Comparison of ENCODE assay signal across 9 cellular contexts in genomic region chr20:46683939-46684750, GRCh38. TPM values are rescaled to one million over a fixed set of nuclear protein-coding genes. Genes with fewer than 3 reads are reported as not detected.
DNase-seq lines count a peak whose midpoint lies in the region; TF ChIP-seq lines count a peak whose summit lies in the region.
"Had no signal": no experiment of that assay in that cellular context is flagged by ENCODE, and none has a peak within 500 bp of the region (broad histone marks: within the 10 kb centered on the region; RNA-seq: fewer than 3 reads in every experiment).

No MANE protein-coding gene starts in this region.

- WGBS in smooth muscle cell (ENCODE audit: low lambda C conversion rate), result 11% methylated on average over 23 of the region's 23 CpGs

- H3K27me3 ChIP-seq in iPS-15b (ENCODE audit: control insufficient read depth, insufficient read depth, low read length), result no peaks in the 10 kb centered on the region
- no peaks in the 10 kb centered on the region for H3K27me3 ChIP-seq in smooth muscle cell (ENCODE audit: low read depth)

- H3K4me1 Mint-ChIP-seq in HFFc6 (ENCODE audit: low read depth), result peaks cover 60% of the 10 kb centered on the region
- peaks cover 63% of the 10 kb centered on the region for H3K4me1 Mint-ChIP-seq in activated T-cell treated with anti-CD3 and anti-CD28 coated beads, Interleukin-2, amount 50 U/mL, for 24 hours (ENCODE audit: low read depth)
- H3K4me1 Mint-ChIP-seq in immature natural killer cell, result peaks cover 64 to 83% of the 10 kb centered on the region in 2 donors

- peak overlapping the region; percentile 83 for H3K4me2 ChIP-seq in smooth muscle cell

- peak overlapping the region; percentile 89 for H3K27ac Mint-ChIP-seq in HFFc6
- H3K27ac Mint-ChIP-seq in activated T-cell treated with anti-CD3 and anti-CD28 coated beads, Interleukin-2, amount 50 U/mL, for 24 hours, result no peak overlapping the region
- peak overlapping the region in 1 of 6 donors; percentile 11 for H3K27ac Mint-ChIP-seq in immature natural killer cell

- peaks cover 20% of the 10 kb centered on the region for H3F3A ChIP-seq in smooth muscle cell (ENCODE audit: low read depth)

- peak overlapping the region; percentile 25 for H2AFZ ChIP-seq in smooth muscle cell (ENCODE audit: low read depth)

- H4K20me1 ChIP-seq in smooth muscle cell (ENCODE audit: low read depth), result peaks cover 41% of the 10 kb centered on the region

- H3K4me3 Mint-ChIP-seq in HFFc6 (peak overlapping the region; percentile 86), immature natural killer cell (no peak overlapping the region)
- no peak overlapping the region for H3K4me3 Mint-ChIP-seq in activated T-cell treated with anti-CD3 and anti-CD28 coated beads, Interleukin-2, amount 50 U/mL, for 24 hours

- H3K9me3 Mint-ChIP-seq in HFFc6, result no peaks in the 10 kb centered on the region
- no peaks in the 10 kb centered on the region for H3K9me3 Mint-ChIP-seq in activated T-cell treated with anti-CD3 and anti-CD28 coated beads, Interleukin-2, amount 50 U/mL, for 24 hours
- peaks cover 0 to 2% (median 0%) of the 10 kb centered on the region in 6 donors for H3K9me3 Mint-ChIP-seq in immature natural killer cell

- H3K4me3 ChIP-seq in iPS-15b (ENCODE audit: low read depth, low read length) (peak overlapping the region; percentile 92), smooth muscle cell (peak overlapping the region; percentile 53)

- H3K27me3 Mint-ChIP-seq in HFFc6 (ENCODE audit: insufficient read depth) (peaks cover 4% of the 10 kb centered on the region), immature natural killer cell (ENCODE audit: low read depth in 3 of 3) (peaks cover 0 to 2% (median 0%) of the 10 kb centered on the region in 3 donors)
- H3K27me3 Mint-ChIP-seq in activated T-cell treated with anti-CD3 and anti-CD28 coated beads, Interleukin-2, amount 50 U/mL, for 24 hours, result no peaks in the 10 kb centered on the region

- H3K36me3 Mint-ChIP-seq in HFFc6 (ENCODE audit: low read depth) (peaks cover 27% of the 10 kb centered on the region), immature natural killer cell (peaks cover 0 to 18% (median 13%) of the 10 kb centered on the region in 3 donors)
- H3K36me3 Mint-ChIP-seq in activated T-cell treated with anti-CD3 and anti-CD28 coated beads, Interleukin-2, amount 50 U/mL, for 24 hours (ENCODE audit: low read depth), result peaks cover 53% of the 10 kb centered on the region

- H3K9me3 ChIP-seq in iPS-15b (ENCODE audit: control insufficient read depth, insufficient read depth, low read length), result no peaks in the 10 kb centered on the region
- no peaks in the 10 kb centered on the region for H3K9me3 ChIP-seq in smooth muscle cell (replicated peaks; ENCODE audit: low read depth)

- peak overlapping the region; percentile 93 for H3K27ac ChIP-seq in smooth muscle cell (ENCODE audit: low read depth)

- H3K9ac ChIP-seq in iPS-15b (ENCODE audit: low read depth, low read length) (peak overlapping the region; percentile 95), smooth muscle cell (ENCODE audit: low read depth) (peak overlapping the region; percentile 80)

- peaks cover 65% of the 10 kb centered on the region for H3K79me2 ChIP-seq in smooth muscle cell (ENCODE audit: low read depth)

- peaks cover 20% of the 10 kb centered on the region for H3K36me3 ChIP-seq in iPS-15b (ENCODE audit: control insufficient read depth, insufficient read depth, low read length)
- H3K36me3 ChIP-seq in smooth muscle cell (ENCODE audit: low read depth), result no peaks in the 10 kb centered on the region

- H3K4me1 ChIP-seq in iPS-15b (ENCODE audit: control insufficient read depth, insufficient read depth, low read length) (peaks cover 22% of the 10 kb centered on the region), smooth muscle cell (ENCODE audit: low read depth) (peaks cover 36% of the 10 kb centered on the region)

- peak; percentile 73 for DNase-seq in HFFc6
- DNase-seq in amniotic epithelial cell (ENCODE audit: low read depth), result peak; percentile 75
- no peak for DNase-seq in smooth muscle cell (lab: John Stamatoyannopoulos, UW; ENCODE audit: unreplicated experiment)
- DNase-seq in SIG-M5 treated with dmso at 0.1 percent for 504 hours (lab: John Stamatoyannopoulos, UW; ENCODE audit: unreplicated experiment), result no peak
- no peak for DNase-seq in A172 (ENCODE audit: low spot score)
- no peak for DNase-seq in activated T-cell treated with anti-CD3 and anti-CD28 coated beads, Interleukin-2, amount 50 U/mL, for 24 hours
- DNase-seq in immature natural killer cell, result no peak

- TF ChIP-seq CTCF in HFFc6 (IDR thresholded peaks at IDR 0.05) (no peak), smooth muscle cell (IDR thresholded peaks at IDR 0.05; ENCODE audit: borderline replicate concordance, insufficient read depth, poor library complexity, severe bottlenecking) (no peak)

RNA-seq across cellular contexts. Expression of gene TP53RK, which starts 5.1 kb away (rescaled TPM):
- total RNA-seq in HFFc6 (2021; fragmentation: NEBNext Ultra II Directional; extraction: Animal tissue kit (Norgen Biotek cat#: 25700)), result 10 to 100 TPM; 14.8 to 20.0 (median 15.8) TPM
- total RNA-seq in smooth muscle cell, result 26.5 and 30.9 TPM in 2 replicates
- 28.2 and 30.9 TPM in 2 replicates for polyA plus RNA-seq in smooth muscle cell
- 23.3 and 24.9 TPM in 2 replicates for total RNA-seq in A172 (2014; rRNA removed; shearing (Covaris generic))
- polyA plus RNA-seq in immature natural killer cell, result 10 to 100 TPM; 17.5 to 23.9 (median 18.4) TPM

RNA-seq across cellular contexts. Expression of gene SLC2A10, which starts 25.3 kb away (rescaled TPM):
- total RNA-seq in HFFc6 (2021; fragmentation: NEBNext Ultra II Directional; extraction: Animal tissue kit (Norgen Biotek cat#: 25700)), result 10 to 100 TPM; 27.0 to 36.4 (median 30.5) TPM
- total RNA-seq in smooth muscle cell, result 43.7 and 59.7 TPM in 2 replicates
- 27.4 and 40.5 TPM in 2 replicates for polyA plus RNA-seq in smooth muscle cell
- total RNA-seq in A172 (2014; rRNA removed; shearing (Covaris generic)), result 7.3 and 11.8 TPM in 2 replicates
- polyA plus RNA-seq in immature natural killer cell, result 1 to 10 TPM in 2 of 3 donors, not detected in 1; 1.3 to 3.0 TPM

RNA-seq across cellular contexts. Expression of gene SLC13A3, which starts 32.9 kb away (rescaled TPM):
- total RNA-seq in HFFc6 (2021; fragmentation: NEBNext Ultra II Directional; extraction: Animal tissue kit (Norgen Biotek cat#: 25700)), result 1 to 10 TPM; 2.3 to 3.5 (median 2.7) TPM
- 6.4 and 8.6 TPM in 2 replicates for total RNA-seq in smooth muscle cell
- polyA plus RNA-seq in smooth muscle cell, result 6.2 and 7.7 TPM in 2 replicates
- total RNA-seq in A172 (2014; rRNA removed; shearing (Covaris generic)), result not detected in 2 replicates
- polyA plus RNA-seq in immature natural killer cell, result under 1 TPM in 1 of 3 donors, not detected in 2; 0.26 TPM
- total RNA-seq: HT1080 had no signal

Comparison
In these comparisons a context has a peak if more than half of its experiments do, and no peak if none do; other contexts are left out.
1. DNase-seq: peak in HFFc6 (single experiment) and amniotic epithelial cell (single experiment); none in smooth muscle cell (single experiment), SIG-M5 treated with dmso at 0.1 percent for 504 hours (single experiment), A172 (single experiment), activated T-cell treated with anti-CD3 and anti-CD28 coated beads, Interleukin-2, amount 50 U/mL, for 24 hours (single experiment) and immature natural killer cell (0 of 3).